Comparison of ENCODE assay signal across 8 cellular contexts in the genomic region with DNA sequence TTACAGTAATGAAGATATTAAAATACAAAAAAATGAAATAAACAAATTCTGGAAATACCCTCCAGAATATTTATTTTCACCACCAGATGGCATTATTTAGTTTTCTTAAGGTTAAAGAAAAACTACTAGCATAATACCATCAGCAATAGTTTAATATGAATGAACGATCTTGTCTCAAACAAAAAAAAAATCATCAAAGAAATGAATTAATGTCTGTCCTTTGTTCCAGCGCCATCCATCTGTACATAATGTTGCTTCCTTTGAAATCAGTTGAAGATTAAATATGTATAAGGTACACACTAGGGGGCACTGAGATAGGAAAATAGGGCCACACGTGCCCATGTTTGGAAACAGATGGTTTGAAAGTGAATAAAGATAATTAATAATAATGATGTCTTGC.
DNase-seq lines count a peak whose midpoint lies in the region; ATAC-seq and TF ChIP-seq lines count a peak whose summit lies in the region.

No MANE protein-coding gene starts in this region.

- H3K9me3 ChIP-seq in A673 (ENCODE audit: low read depth, low read length, poor library complexity, severe bottlenecking) (no peaks in the 10 kb centered on the region), endocrine pancreas (ENCODE audit: control insufficient read depth, low read length) (no peaks in the 10 kb centered on the region)

- CTCF ChIA-PET in A673 (lab: Charles Lee), result interaction anchor here (1.3 kb wide), 1 partner anchor 641 kb away, joined by 3 read pairs; no protein-coding TSS in a partner anchor

- no peak overlapping the region for H3K4me3 ChIP-seq in A673 (ENCODE audit: low read depth, low read length, poor library complexity, severe bottlenecking)
- peak overlapping the region; percentile 59 for H3K4me3 ChIP-seq in endocrine pancreas (ENCODE audit: control insufficient read depth, insufficient read depth, low read length)

- H3K27me3 ChIP-seq in A673 (replicated peaks; ENCODE audit: insufficient read depth, low read depth, low read length, poor library complexity) (no peaks in the 10 kb centered on the region), endocrine pancreas (ENCODE audit: control insufficient read depth, insufficient read depth, low read length) (no peaks in the 10 kb centered on the region)

- DNase-seq in A673 (ENCODE audit: low spot score), result peak; percentile 66
- DNase-seq in NCI-H748 (lab: John Stamatoyannopoulos, UW; ENCODE audit: unreplicated experiment), result peak; percentile 86
- peak; percentile 48 for DNase-seq in retina
- DNase-seq in activated T-cell treated with anti-CD3 and anti-CD28 coated beads for 4 hours, result no peak
- no peak for DNase-seq in HK-2 (ENCODE audit: unreplicated experiment)

- POLR2A ChIA-PET in A673 (lab: Charles Lee; ENCODE audit: low non-redundant PET), result no interaction called here

- intact Hi-C loops in A673 (cut with micrococcal nuclease; ENCODE audit: unreplicated experiment), result loop anchor here (1.0 to 5.0 kb wide), 6 partner anchors 87 to 641 kb away; no protein-coding TSS in a partner anchor

- H3K36me3 ChIP-seq in A673 (ENCODE audit: insufficient read depth, low read length, poor library complexity, severe bottlenecking) (no peaks in the 10 kb centered on the region), endocrine pancreas (ENCODE audit: control insufficient read depth, insufficient read depth, low read length) (no peaks in the 10 kb centered on the region)

- H3K4me1 ChIP-seq in A673 (ENCODE audit: insufficient read depth, low read length, poor library complexity, severe bottlenecking) (peaks cover 13% of the 10 kb centered on the region), endocrine pancreas (ENCODE audit: control insufficient read depth, insufficient read depth, low read length) (peaks cover 14% of the 10 kb centered on the region)

- no TSS peak for BruUV-seq in A673 (replicated peaks; lab: Mats Ljungman, UMichigan)

- no peak overlapping the region for H3K27ac ChIP-seq in A673 (ENCODE audit: low read depth, low read length, poor library complexity, severe bottlenecking)

- no peak overlapping the region for H3K9ac ChIP-seq in endocrine pancreas (ENCODE audit: control insufficient read depth, insufficient read depth, low read length)

- peak; percentile 75 for TF ChIP-seq CTCF in A673 (conservative IDR thresholded peaks at IDR 0.05; ENCODE audit: low read depth, low read length)

- ATAC-seq in GM18870 (IDR thresholded peaks at IDR 0.05; ENCODE audit: unreplicated experiment) (peak; percentile 41), GM21360 (IDR thresholded peaks at IDR 0.05; ENCODE audit: unreplicated experiment) (no peak)

Comparison
In these comparisons a context has a peak if more than half of its experiments do, and no peak if none do; other contexts are left out.
1. DNase-seq: peak in A673 (single experiment), NCI-H748 (single experiment) and retina (single experiment); none in activated T-cell treated with anti-CD3 and anti-CD28 coated beads for 4 hours (single experiment) and HK-2 (single experiment).